Comparison of ENCODE assay signal across 8 cellular contexts in the genomic region with DNA sequence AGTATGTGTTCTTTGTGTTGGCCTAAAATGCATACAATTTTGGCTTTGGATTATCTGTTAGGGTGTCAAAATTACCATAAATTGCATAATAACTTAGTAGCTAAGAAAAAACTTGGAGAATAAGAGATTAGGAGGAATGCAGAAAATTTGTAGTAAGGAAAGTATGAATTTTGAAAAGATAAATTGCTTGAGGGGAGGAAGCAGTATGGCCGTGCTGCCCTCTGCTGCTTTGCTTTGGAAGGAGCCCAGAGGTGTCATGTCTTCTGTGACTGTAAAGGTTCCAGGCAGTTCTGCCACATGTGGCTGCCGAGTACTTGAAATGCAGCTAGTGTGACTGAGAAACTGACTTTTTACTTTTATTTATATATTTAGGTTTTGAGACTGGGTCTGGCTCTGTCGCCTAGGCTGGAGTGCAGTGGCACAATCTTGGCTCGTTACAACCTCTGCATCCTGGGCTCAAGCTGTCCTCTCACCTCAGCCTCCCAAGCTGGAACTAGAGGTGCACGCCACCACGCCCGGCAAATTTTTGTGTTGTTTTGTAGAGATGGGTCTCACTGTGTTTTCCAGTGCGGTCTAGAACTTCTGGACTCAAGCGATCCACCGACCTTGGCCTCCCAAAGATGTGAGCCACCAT. TPM values are rescaled to one million over a fixed set of nuclear protein-coding genes. Genes with fewer than 3 reads are reported as not detected.
A peak's percentile ranks its signal among the peaks of the same experiment; 100 is the strongest.
DNase-seq lines count a peak whose midpoint lies in the region; TF ChIP-seq lines count a peak whose summit lies in the region.

No MANE protein-coding gene starts in this region.

- intact Hi-C loops in cardiac septum (cut with DNase I) = loop anchor here (5.0 kb wide), 2 partner anchors 136 to 816 kb away; partner anchors contain the start of gene RPS19BP1

- DNase-seq in cardiac muscle cell (ENCODE audit: low read depth in 1 of 2, low spot score in 1 of 2) = peak; percentile 59 to 78
- DNase-seq in cardiac septum (ENCODE audit: low spot score) = no peak
- DNase-seq in NCI-H2196 treated with DMSO at 0.1 percent for 48 hours (lab: John Stamatoyannopoulos, UW; ENCODE audit: unreplicated experiment) = peak; percentile 35
- DNase-seq in activated CD4-positive, alpha-beta memory T cell treated with anti-CD3 and anti-CD28 coated beads, Interleukin-2, amount 10 ng/mL, durations not matched to agents 7 days and 5 days = peak; percentile 77
- DNase-seq in effector CD8-positive, alpha-beta T cell (lab: John Stamatoyannopoulos, UW) = peak; percentile 45
- DNase-seq in mucosa of gallbladder (ENCODE audit: low spot score) = peak; percentile 55
- DNase-seq in suprapubic skin (ENCODE audit: low spot score in 2 of 2) = no peak
- DNase-seq in NCI-H2029 (lab: John Stamatoyannopoulos, UW) = no peak

- TF ChIP-seq EP300 in suprapubic skin (IDR thresholded peaks at IDR 0.05) = no peak

- POLR2A ChIA-PET in activated CD4-positive, alpha-beta memory T cell treated with anti-CD3 and anti-CD28 coated beads, Interleukin-2, amount 10 ng/mL, durations not matched to agents 7 days and 5 days (lab: Charles Lee) = interaction anchor here (0.9 to 5.8 kb wide), 21 partner anchors 10 to 551 kb away, joined by 3 to 121 read pairs (median 6); partner anchors contain the start of gene TNRC6B

- H3K36me3 ChIP-seq in cardiac muscle cell (peaks cover 26% of the 10 kb centered on the region), suprapubic skin (peaks cover 37% of the 10 kb centered on the region)

- H3K27me3 Mint-ChIP-seq in activated CD4-positive, alpha-beta memory T cell treated with anti-CD3 and anti-CD28 coated beads, Interleukin-2, amount 10 ng/mL, durations not matched to agents 7 days and 5 days = no peaks in the 10 kb centered on the region

- peaks cover 36% of the 10 kb centered on the region for H3K36me3 Mint-ChIP-seq in activated CD4-positive, alpha-beta memory T cell treated with anti-CD3 and anti-CD28 coated beads, Interleukin-2, amount 10 ng/mL, durations not matched to agents 7 days and 5 days (ENCODE audit: low read depth)

- TF ChIP-seq CTCF in cardiac muscle cell (IDR thresholded peaks at IDR 0.05; ENCODE audit: low read depth, low read length) (peak; percentile 81), suprapubic skin (IDR thresholded peaks at IDR 0.05) (peak; percentile 11 to 74)

- H3K4me1 ChIP-seq in cardiac muscle cell (ENCODE audit: low read depth) (peaks cover 12% of the 10 kb centered on the region), suprapubic skin (peaks cover 28% of the 10 kb centered on the region)

- H3K4me1 Mint-ChIP-seq in activated CD4-positive, alpha-beta memory T cell treated with anti-CD3 and anti-CD28 coated beads, Interleukin-2, amount 10 ng/mL, durations not matched to agents 7 days and 5 days = peaks cover 33% of the 10 kb centered on the region

- H3K27ac ChIP-seq in cardiac muscle cell (peak overlapping the region; percentile 78), suprapubic skin (no peak overlapping the region)

- no peak for TF ChIP-seq POLR2A in suprapubic skin (IDR thresholded peaks at IDR 0.05)

- whole genome bisulfite sequencing in suprapubic skin = 63% methylated on average over 10 of the region's 10 CpGs

- H3K27me3 ChIP-seq in cardiac muscle cell = no peaks in the 10 kb centered on the region
- no peaks in the 10 kb centered on the region for H3K27me3 ChIP-seq in suprapubic skin

- no peaks in the 10 kb centered on the region for H3K9me3 Mint-ChIP-seq in activated CD4-positive, alpha-beta memory T cell treated with anti-CD3 and anti-CD28 coated beads, Interleukin-2, amount 10 ng/mL, durations not matched to agents 7 days and 5 days

- no peaks in the 10 kb centered on the region for H3K9me3 ChIP-seq in cardiac muscle cell (ENCODE audit: low read depth)
- H3K9me3 ChIP-seq in suprapubic skin = no peaks in the 10 kb centered on the region

- peak overlapping the region; percentile 96 for H3K27ac Mint-ChIP-seq in activated CD4-positive, alpha-beta memory T cell treated with anti-CD3 and anti-CD28 coated beads, Interleukin-2, amount 10 ng/mL, durations not matched to agents 7 days and 5 days

- peak overlapping the region; percentile 88 for H3K4me3 Mint-ChIP-seq in activated CD4-positive, alpha-beta memory T cell treated with anti-CD3 and anti-CD28 coated beads, Interleukin-2, amount 10 ng/mL, durations not matched to agents 7 days and 5 days

- H3K4me3 ChIP-seq in cardiac muscle cell = peak overlapping the region; percentile 60
- peak overlapping the region; percentile 79 for H3K4me3 ChIP-seq in suprapubic skin

- CTCF ChIA-PET in activated CD4-positive, alpha-beta memory T cell treated with anti-CD3 and anti-CD28 coated beads, Interleukin-2, amount 10 ng/mL, durations not matched to agents 7 days and 5 days (lab: Charles Lee) = interaction anchor here (0.6 to 5.5 kb wide), 56 partner anchors 9 to 949 kb away, joined by 3 to 49 read pairs (median 4); partner anchors contain the start of genes ST13, TAB1 and TNRC6B

RNA-seq across cellular contexts. Expression of gene ADSL, which starts 1.8 kb away (rescaled TPM):
- total RNA-seq in cardiac muscle cell (110 and 138 TPM in 2 replicates), cardiac septum (47.8 TPM), mucosa of gallbladder (34.9 TPM), suprapubic skin (10 to 100 TPM; 41.8 to 51.7 (median 45.2) TPM)
- polyA plus RNA-seq in cardiac muscle cell = 85.2 and 116 TPM in 2 replicates
- total RNA-seq in activated CD4-positive, alpha-beta memory T cell treated with anti-CD3 and anti-CD28 coated beads, Interleukin-2, amount 10 ng/mL, durations not matched to agents 7 days and 5 days = 100 to 1,000 TPM in 1 of 2 experiments, 10 to 100 TPM in 1; 95.0 to 105 TPM

RNA-seq across cellular contexts. Expression of gene SGSM3, which starts 22.3 kb away (rescaled TPM):
- total RNA-seq in cardiac muscle cell = 85.2 and 96.0 TPM in 2 replicates
- polyA plus RNA-seq in cardiac muscle cell = 115 and 152 TPM in 2 replicates
- 38.1 TPM for total RNA-seq in cardiac septum
- total RNA-seq in activated CD4-positive, alpha-beta memory T cell treated with anti-CD3 and anti-CD28 coated beads, Interleukin-2, amount 10 ng/mL, durations not matched to agents 7 days and 5 days = 10 to 100 TPM; 70.0 to 72.2 TPM
- 213 TPM for total RNA-seq in mucosa of gallbladder
- total RNA-seq in suprapubic skin = 100 to 1,000 TPM in 1 of 4 donors, 10 to 100 TPM in 3; 54.3 to 138 (median 83.6) TPM

Comparison
In these comparisons a context has a peak if more than half of its experiments do, and no peak if none do; other contexts are left out.
1. DNase-seq: peak in cardiac muscle cell (2 of 2), NCI-H2196 treated with DMSO at 0.1 percent for 48 hours (single experiment), activated CD4-positive, alpha-beta memory T cell treated with anti-CD3 and anti-CD28 coated beads, Interleukin-2, amount 10 ng/mL, durations not matched to agents 7 days and 5 days (single experiment), effector CD8-positive, alpha-beta T cell (single experiment) and mucosa of gallbladder (single experiment); none in cardiac septum (single experiment), suprapubic skin (0 of 2) and NCI-H2029 (single experiment).